In genomic region chr3:194769020-194769643, GRCh38 we compare ENCODE assay signal across 8 cellular contexts.
A peak's percentile ranks its signal among the peaks of the same experiment; 100 is the strongest.
DNase-seq lines count a peak whose midpoint lies in the region; ATAC-seq and TF ChIP-seq lines count a peak whose summit lies in the region.

No MANE protein-coding gene starts in this region.

- peak overlapping the region; percentile 72 for H3K27ac Mint-ChIP-seq in T-helper 2 cell treated with Interferon-gamma antibody and Interleukin-4, amounts not matched to agents 5 μg/mL and 100 μg/mL, for 36 hours

- peak; percentile 95 for ATAC-seq in HG02852 (IDR thresholded peaks at IDR 0.05; ENCODE audit: unreplicated experiment)

- H3K36me3 Mint-ChIP-seq in T-helper 2 cell treated with Interferon-gamma antibody and Interleukin-4, amounts not matched to agents 5 μg/mL and 100 μg/mL, for 36 hours (ENCODE audit: low read depth): no peaks in the 10 kb centered on the region

- peak overlapping the region; percentile 38 for H3K4me3 ChIP-seq in retinal pigment epithelial cell (ENCODE audit: low read length)

- peaks cover 6% of the 10 kb centered on the region for H3K4me1 Mint-ChIP-seq in T-helper 2 cell treated with Interferon-gamma antibody and Interleukin-4, amounts not matched to agents 5 μg/mL and 100 μg/mL, for 36 hours (ENCODE audit: low read depth)

- peak overlapping the region; percentile 82 for H3K4me3 Mint-ChIP-seq in T-helper 2 cell treated with Interferon-gamma antibody and Interleukin-4, amounts not matched to agents 5 μg/mL and 100 μg/mL, for 36 hours

- H3K9me3 Mint-ChIP-seq in T-helper 2 cell treated with Interferon-gamma antibody and Interleukin-4, amounts not matched to agents 5 μg/mL and 100 μg/mL, for 36 hours: no peaks in the 10 kb centered on the region

- H3K27me3 Mint-ChIP-seq in T-helper 2 cell treated with Interferon-gamma antibody and Interleukin-4, amounts not matched to agents 5 μg/mL and 100 μg/mL, for 36 hours (ENCODE audit: low read depth): peaks cover 22% of the 10 kb centered on the region

- TF ChIP-seq CTCF in GM13977 (IDR thresholded peaks at IDR 0.05; ENCODE audit: extremely low read depth, insufficient read depth, missing control alignments) (no peak), retinal pigment epithelial cell (conservative IDR thresholded peaks at IDR 0.05; ENCODE audit: low read depth, low read length) (no peak)

- in situ Hi-C loops in GM13977 (cut with MboI; ENCODE audit: low pct_unique_long_range_greater_than_20kb, low sequenced_read_pairs, unreplicated experiment): loop anchor here (5.0 kb wide), 1 partner anchor 42 kb away; no protein-coding TSS in a partner anchor

- DNase-seq in GM13977 (ENCODE audit: low spot score): peak; percentile 91
- DNase-seq in NCI-H146 treated with DMSO at 0.1 percent for 48 hours (lab: John Stamatoyannopoulos, UW; ENCODE audit: unreplicated experiment): peak; percentile 92
- DNase-seq in T-helper 2 cell treated with Interferon-gamma antibody and Interleukin-4, amounts not matched to agents 5 μg/mL and 100 μg/mL, for 36 hours (ENCODE audit: low spot score): peak; percentile 85
- peak; percentile 96 for DNase-seq in astrocyte of the hippocampus (ENCODE audit: low read depth, low spot score)
- DNase-seq in hypothalamus (lab: John Stamatoyannopoulos, UW): peak in 50 of 51 donors; percentile 18 to 97 (median 80)
- DNase-seq in retinal pigment epithelial cell (ENCODE audit: low read depth): peak; percentile 86
- DNase-seq in T1000 (lab: John Stamatoyannopoulos, UW): no peak
